In the genomic region with DNA sequence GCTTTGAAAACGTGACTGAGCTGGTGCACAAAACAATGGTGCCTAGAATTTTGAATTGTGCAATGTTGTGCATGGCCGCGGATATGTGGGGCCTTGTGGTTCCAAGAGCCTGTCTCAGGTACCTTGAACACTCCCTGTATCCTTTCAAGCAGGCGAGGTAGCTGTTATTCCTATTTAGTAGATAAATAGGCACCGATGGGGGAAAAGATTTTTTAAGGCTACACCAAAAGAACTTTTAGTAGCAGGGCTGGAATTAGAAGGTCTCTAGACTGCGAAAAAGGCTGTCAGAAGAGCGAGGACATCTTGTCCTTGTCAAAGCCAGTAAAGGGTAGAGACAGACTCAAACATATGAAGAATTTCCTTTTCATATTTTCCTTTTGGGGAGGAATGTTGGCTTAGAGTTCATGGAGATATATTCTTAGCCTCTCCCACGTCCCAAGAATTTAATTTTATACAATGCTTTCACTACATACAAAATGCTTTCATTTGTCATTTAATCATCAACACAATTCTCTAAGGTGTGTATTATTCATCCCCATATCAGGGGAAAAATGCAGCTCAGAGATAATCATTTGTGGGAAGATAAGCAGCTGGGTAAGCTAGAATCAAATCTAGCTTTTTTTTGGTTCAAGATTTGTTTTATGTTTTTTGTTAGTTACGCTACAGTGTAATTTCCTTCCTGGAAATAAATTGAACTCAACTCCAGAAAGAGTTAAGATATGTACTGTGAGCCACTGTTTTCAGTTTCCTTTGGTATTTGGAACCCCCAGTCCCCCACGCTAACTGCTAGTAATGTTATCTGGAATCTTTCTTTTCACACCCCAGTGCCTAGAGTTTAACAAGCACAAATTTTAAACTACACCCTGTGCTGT, we compare ENCODE assay signal across 8 cellular contexts. TPM values are rescaled to one million over a fixed set of nuclear protein-coding genes. Genes with fewer than 3 reads are reported as not detected.
DNase-seq lines count a peak whose midpoint lies in the region; TF ChIP-seq lines count a peak whose summit lies in the region.

No MANE protein-coding gene starts in this region.

- H3K36me3 ChIP-seq in SU-DHL-6 (ENCODE audit: low read length) (peaks cover 32% of the 10 kb centered on the region), liver (ENCODE audit: control insufficient read depth in 4 of 4, insufficient read depth in 3 of 4, low read depth in 1 of 4, low read length in 3 of 4) (peaks cover 6 to 24% (median 18%) of the 10 kb centered on the region in 4 donors)

- peak overlapping the region; percentile 85 for H3K4me3 ChIP-seq in SU-DHL-6 (ENCODE audit: insufficient read depth, low read length, poor library complexity, severe bottlenecking)
- H3K4me3 ChIP-seq in liver (ENCODE audit: low read depth in 1 of 3, low read length in 3 of 3), result peak overlapping the region; percentile 72 to 98 (median 81)

- H3K9ac ChIP-seq in SU-DHL-6 (ENCODE audit: low read length), result peak overlapping the region; percentile 97
- H3K9ac ChIP-seq in liver (ENCODE audit: low read depth in 1 of 2, low read length in 2 of 2), result peak overlapping the region; percentile 99 to 100

- no peaks in the 10 kb centered on the region for H3K9me2 ChIP-seq in SU-DHL-6 (replicated peaks; ENCODE audit: insufficient read depth, low read length)

- H3K4me3 Mint-ChIP-seq in chondrocyte (ENCODE audit: unreplicated experiment), result peak overlapping the region; percentile 97

- H3K27me3 Mint-ChIP-seq in chondrocyte (ENCODE audit: low read depth), result no peaks in the 10 kb centered on the region

- H3F3A ChIP-seq in SU-DHL-6 (ENCODE audit: insufficient read depth), result peaks cover 46% of the 10 kb centered on the region

- H3K27ac ChIP-seq in SU-DHL-6 (ENCODE audit: low read depth, low read length) (peak overlapping the region; percentile 95), liver (ENCODE audit: low read depth in 1 of 2, low read length in 2 of 2) (peak overlapping the region; percentile 97 to 100)

- peak overlapping the region; percentile 85 for H3K4me2 ChIP-seq in SU-DHL-6 (ENCODE audit: low read depth, low read length, poor library complexity, severe bottlenecking)

- TF ChIP-seq CTCF in SU-DHL-6 (IDR thresholded peaks at IDR 0.05; ENCODE audit: insufficient read depth, low read length, poor library complexity, severe bottlenecking) (no peak), chondrocyte (IDR thresholded peaks at IDR 0.05) (no peak), liver (IDR thresholded peaks at IDR 0.05; ENCODE audit: low read depth, low read length, missing input control) (no peak)

- H3K27ac Mint-ChIP-seq in chondrocyte (ENCODE audit: unreplicated experiment), result peak overlapping the region; percentile 100

- peaks cover 56% of the 10 kb centered on the region for H3K4me1 Mint-ChIP-seq in chondrocyte (ENCODE audit: low read depth)

- no peaks in the 10 kb centered on the region for H3K27me3 ChIP-seq in SU-DHL-6 (ENCODE audit: low read length)
- H3K27me3 ChIP-seq in liver (ENCODE audit: control insufficient read depth in 4 of 4, insufficient read depth in 4 of 4, low read length in 3 of 4), result no peaks in the 10 kb centered on the region

- WGBS in liver, result 31% methylated on average over 10 of the region's 10 CpGs

- no peak for TF ChIP-seq RAD21 in liver (IDR thresholded peaks at IDR 0.05)

- in situ Hi-C loops in KBM-7 (cut with MboI; ENCODE audit: low pct_unique_long_range_greater_than_20kb, low sequenced_read_pairs), result no loop called here

- H3K9me3 Mint-ChIP-seq in chondrocyte (ENCODE audit: low read depth), result no peaks in the 10 kb centered on the region

- H3K9me3 ChIP-seq in SU-DHL-6 (ENCODE audit: insufficient read depth, low read length), result no peaks in the 10 kb centered on the region
- H3K9me3 ChIP-seq in liver (ENCODE audit: control insufficient read depth in 4 of 4, low read length in 3 of 4), result no peaks in the 10 kb centered on the region

- H2AFZ ChIP-seq in SU-DHL-6 (ENCODE audit: low read depth, low read length, severe bottlenecking), result no peak overlapping the region

- peaks cover 3 to 25% (median 20%) of the 10 kb centered on the region in 4 donors for H3K4me1 ChIP-seq in liver (ENCODE audit: control insufficient read depth in 4 of 4, insufficient read depth in 4 of 4, low read length in 3 of 4)

- peaks cover 30% of the 10 kb centered on the region for H3K36me3 Mint-ChIP-seq in chondrocyte (ENCODE audit: low read depth)

- H3K79me2 ChIP-seq in SU-DHL-6 (ENCODE audit: insufficient read depth, low read length), result peaks cover 40% of the 10 kb centered on the region

- H4K20me1 ChIP-seq in SU-DHL-6 (ENCODE audit: low read depth, low read length), result peaks cover 24% of the 10 kb centered on the region

- DNase-seq in DMS114 treated with DMSO at 0.1 percent for 48 hours (lab: John Stamatoyannopoulos, UW; ENCODE audit: unreplicated experiment) (peak; percentile 63), KBM-7 (peak; percentile 77), chondrocyte (ENCODE audit: low spot score) (no peak), superior temporal gyrus (ENCODE audit: extremely low spot score) (peak; percentile 82), iPS-NIHi7 (ENCODE audit: extremely low spot score) (no peak)
- no peak for DNase-seq in activated CD4-positive, CD25-positive, alpha-beta regulatory T cell (lab: John Stamatoyannopoulos, UW)

TF ChIP-seq in liver, 16 proteins besides CTCF, POLR2A, EP300 and RAD21:
- TF ChIP-seq, protein P1, sequence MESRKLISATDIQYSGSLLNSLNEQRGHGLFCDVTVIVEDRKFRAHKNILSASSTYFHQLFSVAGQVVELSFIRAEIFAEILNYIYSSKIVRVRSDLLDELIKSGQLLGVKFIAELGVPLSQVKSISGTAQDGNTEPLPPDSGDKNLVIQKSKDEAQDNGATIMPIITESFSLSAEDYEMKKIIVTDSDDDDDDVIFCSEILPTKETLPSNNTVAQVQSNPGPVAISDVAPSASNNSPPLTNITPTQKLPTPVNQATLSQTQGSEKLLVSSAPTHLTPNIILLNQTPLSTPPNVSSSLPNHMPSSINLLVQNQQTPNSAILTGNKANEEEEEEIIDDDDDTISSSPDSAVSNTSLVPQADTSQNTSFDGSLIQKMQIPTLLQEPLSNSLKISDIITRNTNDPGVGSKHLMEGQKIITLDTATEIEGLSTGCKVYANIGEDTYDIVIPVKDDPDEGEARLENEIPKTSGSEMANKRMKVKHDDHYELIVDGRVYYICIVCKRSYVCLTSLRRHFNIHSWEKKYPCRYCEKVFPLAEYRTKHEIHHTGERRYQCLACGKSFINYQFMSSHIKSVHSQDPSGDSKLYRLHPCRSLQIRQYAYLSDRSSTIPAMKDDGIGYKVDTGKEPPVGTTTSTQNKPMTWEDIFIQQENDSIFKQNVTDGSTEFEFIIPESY (IDR thresholded peaks at IDR 0.05), result peak; percentile 15
- TF ChIP-seq HNF4A (conservative IDR thresholded peaks at IDR 0.05) (no peak), YY1 (IDR thresholded peaks at IDR 0.05) (peak; percentile 93)

RNA-seq across cellular contexts. Expression of a gene that starts 1.7 kb away (rescaled TPM):
- total RNA-seq in chondrocyte, result 1,112 to 1,153 TPM (median 1,138 TPM) in 3 replicates
- total RNA-seq in liver, result 1,000 to 10,000 TPM; 1,425 to 1,445 TPM
- 100 to 1,000 TPM; 215 to 518 TPM for polyA plus RNA-seq in liver

Comparison
In these comparisons a context has a peak if more than half of its experiments do, and no peak if none do; other contexts are left out.
1. DNase-seq: peak in DMS114 treated with DMSO at 0.1 percent for 48 hours (single experiment), KBM-7 (single experiment) and superior temporal gyrus (single experiment); none in chondrocyte (single experiment), iPS-NIHi7 (single experiment) and activated CD4-positive, CD25-positive, alpha-beta regulatory T cell (0 of 4).